Comparison of ENCODE assay signal across 2 cellular contexts in genomic region chr18:9630444-9630843, GRCh38.
TF ChIP-seq lines count a peak whose summit lies in the region.

No MANE protein-coding gene starts in this region.

TF ChIP-seq in GM23338, 12 proteins besides CTCF, POLR2A, EP300 and RAD21:
- TF ChIP-seq NANOG (IDR thresholded peaks at IDR 0.05; ENCODE audit: borderline replicate concordance) (no peak), STAT1 (IDR thresholded peaks at IDR 0.05; ENCODE audit: unreplicated experiment) (no peak), EZH2phosphoT487 (IDR thresholded peaks at IDR 0.05; ENCODE audit: unreplicated experiment) (no peak), EZH2 (IDR thresholded peaks at IDR 0.05; ENCODE audit: low read depth, unreplicated experiment) (no peak), ZNF114 (CRISPR knock-in tag; IDR thresholded peaks at IDR 0.05) (no peak), JUNB (IDR thresholded peaks at IDR 0.05; ENCODE audit: unreplicated experiment) (no peak), ZNF331 (CRISPR knock-in tag; IDR thresholded peaks at IDR 0.05; ENCODE audit: low read depth) (no peak), POLR2AphosphoS5 (IDR thresholded peaks at IDR 0.05; ENCODE audit: low read depth) (no peak), ETS1 (IDR thresholded peaks at IDR 0.05) (no peak), ZNF462 (CRISPR knock-in tag; IDR thresholded peaks at IDR 0.05) (no peak), CREB1 (CRISPR knock-in tag; IDR thresholded peaks at IDR 0.05; ENCODE audit: low read depth) (no peak), REST (IDR thresholded peaks at IDR 0.05; ENCODE audit: unreplicated experiment) (no peak)

TF ChIP-seq in IMR-90, 13 proteins besides CTCF, POLR2A, EP300 and RAD21:
- no peak for TF ChIP-seq RCOR1 (IDR thresholded peaks at IDR 0.05; ENCODE audit: insufficient replicate concordance, low read length)
- no peak for TF ChIP-seq SMC3 (IDR thresholded peaks at IDR 0.05; ENCODE audit: low read depth, low read length)
- TF ChIP-seq MAZ (IDR thresholded peaks at IDR 0.05; ENCODE audit: borderline replicate concordance, low read depth, low read length), result no peak
- no peak for TF ChIP-seq ELK1 (IDR thresholded peaks at IDR 0.05; ENCODE audit: borderline replicate concordance, low read depth, low read length)
- no peak for TF ChIP-seq NFE2L2 (IDR thresholded peaks at IDR 0.05; ENCODE audit: low read depth, low read length)
- TF ChIP-seq CEBPB (IDR thresholded peaks at IDR 0.05; ENCODE audit: low read depth, low read length), result no peak
- TF ChIP-seq RFX5 (IDR thresholded peaks at IDR 0.05; ENCODE audit: low read depth, low read length), result no peak
- TF ChIP-seq MAFK (IDR thresholded peaks at IDR 0.05; ENCODE audit: low read depth, low read length), result no peak
- TF ChIP-seq BHLHE40 (IDR thresholded peaks at IDR 0.05; ENCODE audit: low read depth, low read length), result no peak
- TF ChIP-seq FOS (IDR thresholded peaks at IDR 0.05; ENCODE audit: low read depth, low read length), result no peak
- no peak for TF ChIP-seq CHD1 (IDR thresholded peaks at IDR 0.05; ENCODE audit: low read depth, low read length)
